In genomic region chr18:26227051-26227672, GRCh38 we compare ENCODE assay signal across 7 cellular contexts. TPM values are rescaled to one million over a fixed set of nuclear protein-coding genes. Genes with fewer than 3 reads are reported as not detected.
DNase-seq lines count a peak whose midpoint lies in the region; ATAC-seq, FAIRE-seq and TF ChIP-seq lines count a peak whose summit lies in the region.

No MANE protein-coding gene starts in this region.

- RAD21 ChIA-PET in GM12878 (lab: Charles Lee; ENCODE audit: unreplicated experiment) = interaction anchor here (0.9 to 2.7 kb wide), 4 partner anchors 11 to 139 kb away, joined by 3 to 14 read pairs (median 6); no protein-coding TSS in a partner anchor

- ATAC-seq in GM12878 (no peak), lower lobe of right lung (peak in 1 of 2 donors; percentile 7)

- no peak for DNase-seq in GM12891 (ENCODE audit: insufficient read length, low spot score)
- no peak for DNase-seq in GM12878 (ENCODE audit: low read depth, low spot score)
- DNase-seq in lower lobe of right lung = no peak
- DNase-seq in vagina (ENCODE audit: extremely low spot score in 2 of 2) = no peak
- no peak for DNase-seq in cortex of kidney (lab: John Stamatoyannopoulos, UW)
- DNase-seq in epidermal melanocyte (ENCODE audit: insufficient read length, low spot score) = no peak

- no peak for TF ChIP-seq EP300 in GM12878 (IDR thresholded peaks at IDR 0.05; ENCODE audit: borderline replicate concordance in 1 of 2, control insufficient read depth in 1 of 2, low read depth in 2 of 2, low read length in 2 of 2)

- intact Hi-C loops in GM12878 (cut with micrococcal nuclease; ENCODE audit: unreplicated experiment) = loop anchor here (5.0 kb wide), 2 partner anchors 65 to 135 kb away; partner anchors contain the start of gene SS18
- intact Hi-C loops in lower lobe of right lung (cut with DNase I) = no loop called here
- intact Hi-C loops in vagina (cut with DNase I) = no loop called here

- H3K4me1 Mint-ChIP-seq in IgD-negative memory B cell = peaks cover 25 to 40% (median 31%) of the 10 kb centered on the region in 3 donors

- H3K4me2 ChIP-seq in GM12878 (ENCODE audit: control insufficient read depth, insufficient read depth) = peak overlapping the region; percentile 71

- H3K27me3 ChIP-seq in GM12878 (replicated peaks in 1 of 2; ENCODE audit: control insufficient read depth in 2 of 2, insufficient read depth in 2 of 2, low read length in 1 of 2) (no peaks in the 10 kb centered on the region), lower lobe of right lung (ENCODE audit: low read depth) (no peaks in the 10 kb centered on the region), vagina (no peaks in the 10 kb centered on the region)

- H3K9me3 Mint-ChIP-seq in IgD-negative memory B cell = no peaks in the 10 kb centered on the region

- H3K79me2 ChIP-seq in GM12878 (ENCODE audit: control insufficient read depth, insufficient read depth, low read length) = peaks cover 49% of the 10 kb centered on the region

- H3K36me3 Mint-ChIP-seq in IgD-negative memory B cell = peaks cover 1% of the 10 kb centered on the region

- no peaks in the 10 kb centered on the region for H3K4me1 ChIP-seq in GM12878 (ENCODE audit: control insufficient read depth, insufficient read depth, low read length)
- H3K4me1 ChIP-seq in lower lobe of right lung = peaks cover 16% of the 10 kb centered on the region
- H3K4me1 ChIP-seq in vagina = peaks cover 18% of the 10 kb centered on the region

- FAIRE-seq in GM12891 (lab: Jason Lieb, UNC) (no peak), GM12878 (lab: Jason Lieb, UNC) (no peak)

- H3K9me3 ChIP-seq in GM12878 (replicated peaks; ENCODE audit: control insufficient read depth, insufficient read depth, low read length) = peaks cover 3% of the 10 kb centered on the region; the same call in 2 of the 3 replicates
- no peaks in the 10 kb centered on the region for H3K9me3 ChIP-seq in lower lobe of right lung
- H3K9me3 ChIP-seq in vagina = no peaks in the 10 kb centered on the region

- H3K27me3 Mint-ChIP-seq in IgD-negative memory B cell = peaks cover 1% of the 10 kb centered on the region

- TF ChIP-seq POLR2A in GM12891 (IDR thresholded peaks at IDR 0.05; ENCODE audit: low read depth, low read length) (no peak), GM12878 (IDR thresholded peaks at IDR 0.05; ENCODE audit: low read depth, low read length) (no peak), vagina (IDR thresholded peaks at IDR 0.05) (no peak)

- H3K9ac ChIP-seq in GM12878 (ENCODE audit: control insufficient read depth, insufficient read depth, low read length) = peak overlapping the region; percentile 84

- H4K20me1 ChIP-seq in GM12878 (ENCODE audit: control insufficient read depth, insufficient read depth) = no peaks in the 10 kb centered on the region

- SMC1A ChIA-PET in GM12878 (lab: Charles Lee; ENCODE audit: uncharacterized antibody, unreplicated experiment) = interaction anchor here (0.6 to 1.3 kb wide), 7 partner anchors 9 to 152 kb away, joined by 3 to 6 read pairs (median 4); no protein-coding TSS in a partner anchor

- CTCF ChIA-PET in GM12878 (lab: Yijun Ruan, JAX) = interaction anchor here (1.1 to 1.2 kb wide), 2 partner anchors 24 to 138 kb away, joined by 4 read pairs; no protein-coding TSS in a partner anchor

- H2AFZ ChIP-seq in GM12878 (ENCODE audit: control insufficient read depth, low read depth, low read length) = peak overlapping the region; percentile 98; the same call in 1 of the 2 replicates

- no peaks in the 10 kb centered on the region; a peak in 1 of 4 replicates for H3K36me3 ChIP-seq in GM12878 (ENCODE audit: control insufficient read depth in 2 of 2, insufficient read depth in 2 of 2, low read length in 1 of 2)
- H3K36me3 ChIP-seq in lower lobe of right lung = no peaks in the 10 kb centered on the region
- no peaks in the 10 kb centered on the region for H3K36me3 ChIP-seq in vagina

- no TSS peak for BruUV-seq in GM12878 (replicated peaks; lab: Mats Ljungman, UMichigan)

- in situ Hi-C loops in GM12878 (cut with MboI) = no loop called here

- H3K27ac Mint-ChIP-seq in IgD-negative memory B cell = peak overlapping the region; percentile 85 to 92 (median 89)

- H3K27ac ChIP-seq in GM12878 (ENCODE audit: control insufficient read depth, insufficient read depth) = peak overlapping the region; percentile 54
- H3K27ac ChIP-seq in lower lobe of right lung = peak overlapping the region; percentile 83
- H3K27ac ChIP-seq in vagina = peak overlapping the region; percentile 66

- peak overlapping the region; percentile 96 to 99 (median 97) for H3K4me3 Mint-ChIP-seq in IgD-negative memory B cell

- H3K4me3 ChIP-seq in GM12878 (peak overlapping the region; percentile 72), lower lobe of right lung (peak overlapping the region; percentile 95), vagina (peak overlapping the region; percentile 74 to 88)

- no peak for TF ChIP-seq CTCF in GM12878 (IDR thresholded peaks at IDR 0.05 in 2 of 3, conservative IDR thresholded peaks at IDR 0.05 in 1 of 3; ENCODE audit: control insufficient read depth in 2 of 3, extremely low read depth in 1 of 3, insufficient read depth in 1 of 3, low read depth in 3 of 3, low read length in 3 of 3)
- no peak for TF ChIP-seq CTCF in lower lobe of right lung (IDR thresholded peaks at IDR 0.05)
- TF ChIP-seq CTCF in vagina (IDR thresholded peaks at IDR 0.05) = no peak

- TF ChIP-seq RAD21 in GM12878 (IDR thresholded peaks at IDR 0.05; ENCODE audit: insufficient read depth, low read depth, low read length) = no peak

- POLR2A ChIA-PET in GM12878 (lab: Charles Lee) = interaction anchor here (1.0 to 1.4 kb wide), 4 partner anchors 9 to 138 kb away, joined by 3 to 6 read pairs (median 3); no protein-coding TSS in a partner anchor

- 4% methylated on average over 27 of the region's 28 CpGs for WGBS in GM12878 (ENCODE audit: insufficient coverage, insufficient replicate concordance, low lambda C conversion rate, missing lambda C conversion rate)

TF ChIP-seq in GM12891, 5 proteins besides CTCF, POLR2A, EP300 and RAD21:
- no peak for TF ChIP-seq SPI1 (IDR thresholded peaks at IDR 0.05; ENCODE audit: low read depth, low read length)
- no peak for TF ChIP-seq POLR2AphosphoS5 (IDR thresholded peaks at IDR 0.05; ENCODE audit: low read depth, low read length)
- 0 out of 2 replicates have a peak, but pooled peaks have one; percentile 20 for TF ChIP-seq TAF1 (IDR thresholded peaks at IDR 0.05; ENCODE audit: low read depth, low read length)

TF ChIP-seq in GM12878, 131 proteins besides CTCF, POLR2A, EP300 and RAD21:
- no peak for TF ChIP-seq USF1 (IDR thresholded peaks at IDR 0.05; ENCODE audit: borderline replicate concordance, extremely low read length, insufficient read depth, low read depth, low read length)
- TF ChIP-seq USF2 (IDR thresholded peaks at IDR 0.05; ENCODE audit: borderline replicate concordance, low read depth, low read length) = no peak
- no peak for TF ChIP-seq POU2F2 (IDR thresholded peaks at IDR 0.05; ENCODE audit: borderline replicate concordance, low read depth, low read length)
- no peak for TF ChIP-seq ASH2L (IDR thresholded peaks at IDR 0.05; ENCODE audit: borderline replicate concordance, low read depth)
- no peak for TF ChIP-seq BMI1 (IDR thresholded peaks at IDR 0.05; ENCODE audit: borderline replicate concordance)
- no peak for TF ChIP-seq MAX (IDR thresholded peaks at IDR 0.05; ENCODE audit: low read depth, low read length)
- TF ChIP-seq KDM1A (IDR thresholded peaks at IDR 0.05; ENCODE audit: borderline replicate concordance) = no peak
- TF ChIP-seq ZNF207 (IDR thresholded peaks at IDR 0.05; ENCODE audit: borderline replicate concordance) = no peak
- no peak for TF ChIP-seq HDGF (IDR thresholded peaks at IDR 0.05)
- TF ChIP-seq EED (IDR thresholded peaks at IDR 0.05; ENCODE audit: low read depth) = no peak

RNA-seq across cellular contexts. Expression of gene TAF4B, which starts 0.9 kb away (rescaled TPM):
- 4.7 TPM for polyA plus RNA-seq in GM12891 (2012; ENCODE audit: low read depth, missing spikeins)
- polyA plus RNA-seq in IgD-negative memory B cell = 18.0 TPM
- 88.3 and 97.5 TPM in 2 replicates for total RNA-seq in GM12878 (2013; cell fraction: nucleolus; rRNA removed)
- total RNA-seq in GM12878 (2014; rRNA removed) = 13.8 and 15.2 TPM in 2 replicates
- 15.0 and 15.7 TPM in 2 replicates for total RNA-seq in GM12878 (2014; rRNA removed; fragmentation: Illumina TruSeq; extraction: Trizol)
- 11.4 and 12.3 TPM in 2 replicates for total RNA-seq in GM12878 (2021)
- polyA plus RNA-seq in GM12878 (2011; ENCODE audit: low read depth) = 4.5 TPM
- polyA plus RNA-seq in GM12878 (2011; rRNA removed) = 14.3 and 18.5 TPM in 2 replicates
- polyA plus RNA-seq in GM12878 (2011; cell fraction: cytosol; rRNA removed) = 7.7 and 8.4 TPM in 2 replicates
- 8.8 and 10.4 TPM in 2 replicates for polyA plus RNA-seq in GM12878 (2011; cell fraction: nucleus; rRNA removed)
- 6.9 and 8.5 TPM in 2 replicates for polyA plus RNA-seq in GM12878 (2012)
- polyA plus RNA-seq in GM12878 (2014; fragmentation: Illumina TruSeq; extraction: Trizol) = 12.8 and 16.6 TPM in 2 replicates
- 1 to 10 TPM; 2.3 to 4.4 TPM for polyA plus RNA-seq in GM12878 (2014; fragmentation: Nextera tagmentation; extraction: Ambion mirVana)
- 7.7 and 8.4 TPM in 2 replicates for polyA plus RNA-seq in GM12878 (2014; rRNA removed)
- 10 to 100 TPM; 12.0 TPM for polyA plus RNA-seq in GM12878 (2016; fragmentation: Nextera tagmentation; extraction: Ambion mirVana)
- 22.3 TPM in 2 replicates for polyA minus RNA-seq in GM12878 (2011; rRNA and poly(A)+ RNA removed)
- polyA minus RNA-seq in GM12878 (2011; cell fraction: cytosol; rRNA and poly(A)+ RNA removed) = 7.5 TPM in 2 replicates
- polyA minus RNA-seq in GM12878 (2011; cell fraction: nucleus; rRNA and poly(A)+ RNA removed) = 23.8 and 36.5 TPM in 2 replicates
- total RNA-seq in lower lobe of right lung = 2.8 TPM
- 16.0 TPM for total RNA-seq in vagina
